1 cellular context compared by ENCODE assay signal in the genomic region with DNA sequence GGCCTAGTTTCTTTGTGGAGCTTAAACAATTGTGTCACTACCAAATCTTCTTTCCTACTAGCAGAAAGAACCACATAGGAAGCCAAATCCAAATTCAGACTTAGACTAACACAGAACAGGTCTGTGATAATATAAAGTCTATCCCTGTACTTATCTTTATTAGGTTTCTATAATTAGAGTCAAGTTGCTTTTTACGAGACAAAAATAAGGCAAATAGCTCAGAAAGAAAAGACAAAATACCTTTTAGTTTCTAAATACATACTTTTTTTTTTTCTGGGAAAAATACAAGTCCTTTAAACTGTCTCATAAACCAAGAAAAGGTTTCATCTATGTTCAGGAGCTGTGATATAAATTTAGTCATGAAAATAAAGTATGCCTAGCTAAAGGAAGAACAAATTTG.
TF ChIP-seq lines count a peak whose summit lies in the region.

No MANE protein-coding gene starts in this region.

TF ChIP-seq in GM23338, 12 proteins besides CTCF, POLR2A, EP300 and RAD21 (continued from another document):
- TF ChIP-seq, protein P1, sequence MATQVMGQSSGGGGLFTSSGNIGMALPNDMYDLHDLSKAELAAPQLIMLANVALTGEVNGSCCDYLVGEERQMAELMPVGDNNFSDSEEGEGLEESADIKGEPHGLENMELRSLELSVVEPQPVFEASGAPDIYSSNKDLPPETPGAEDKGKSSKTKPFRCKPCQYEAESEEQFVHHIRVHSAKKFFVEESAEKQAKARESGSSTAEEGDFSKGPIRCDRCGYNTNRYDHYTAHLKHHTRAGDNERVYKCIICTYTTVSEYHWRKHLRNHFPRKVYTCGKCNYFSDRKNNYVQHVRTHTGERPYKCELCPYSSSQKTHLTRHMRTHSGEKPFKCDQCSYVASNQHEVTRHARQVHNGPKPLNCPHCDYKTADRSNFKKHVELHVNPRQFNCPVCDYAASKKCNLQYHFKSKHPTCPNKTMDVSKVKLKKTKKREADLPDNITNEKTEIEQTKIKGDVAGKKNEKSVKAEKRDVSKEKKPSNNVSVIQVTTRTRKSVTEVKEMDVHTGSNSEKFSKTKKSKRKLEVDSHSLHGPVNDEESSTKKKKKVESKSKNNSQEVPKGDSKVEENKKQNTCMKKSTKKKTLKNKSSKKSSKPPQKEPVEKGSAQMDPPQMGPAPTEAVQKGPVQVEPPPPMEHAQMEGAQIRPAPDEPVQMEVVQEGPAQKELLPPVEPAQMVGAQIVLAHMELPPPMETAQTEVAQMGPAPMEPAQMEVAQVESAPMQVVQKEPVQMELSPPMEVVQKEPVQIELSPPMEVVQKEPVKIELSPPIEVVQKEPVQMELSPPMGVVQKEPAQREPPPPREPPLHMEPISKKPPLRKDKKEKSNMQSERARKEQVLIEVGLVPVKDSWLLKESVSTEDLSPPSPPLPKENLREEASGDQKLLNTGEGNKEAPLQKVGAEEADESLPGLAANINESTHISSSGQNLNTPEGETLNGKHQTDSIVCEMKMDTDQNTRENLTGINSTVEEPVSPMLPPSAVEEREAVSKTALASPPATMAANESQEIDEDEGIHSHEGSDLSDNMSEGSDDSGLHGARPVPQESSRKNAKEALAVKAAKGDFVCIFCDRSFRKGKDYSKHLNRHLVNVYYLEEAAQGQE (IDR thresholded peaks at IDR 0.05; ENCODE audit: unreplicated experiment), result no peak
- no peak for TF ChIP-seq NANOG (IDR thresholded peaks at IDR 0.05; ENCODE audit: borderline replicate concordance)
- TF ChIP-seq EZH2phosphoT487 (IDR thresholded peaks at IDR 0.05; ENCODE audit: unreplicated experiment), result no peak
- TF ChIP-seq, protein P2, sequence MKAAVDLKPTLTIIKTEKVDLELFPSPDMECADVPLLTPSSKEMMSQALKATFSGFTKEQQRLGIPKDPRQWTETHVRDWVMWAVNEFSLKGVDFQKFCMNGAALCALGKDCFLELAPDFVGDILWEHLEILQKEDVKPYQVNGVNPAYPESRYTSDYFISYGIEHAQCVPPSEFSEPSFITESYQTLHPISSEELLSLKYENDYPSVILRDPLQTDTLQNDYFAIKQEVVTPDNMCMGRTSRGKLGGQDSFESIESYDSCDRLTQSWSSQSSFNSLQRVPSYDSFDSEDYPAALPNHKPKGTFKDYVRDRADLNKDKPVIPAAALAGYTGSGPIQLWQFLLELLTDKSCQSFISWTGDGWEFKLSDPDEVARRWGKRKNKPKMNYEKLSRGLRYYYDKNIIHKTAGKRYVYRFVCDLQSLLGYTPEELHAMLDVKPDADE (IDR thresholded peaks at IDR 0.05), result no peak
- TF ChIP-seq STAT1 (IDR thresholded peaks at IDR 0.05; ENCODE audit: unreplicated experiment), result no peak
- no peak for TF ChIP-seq ZNF331 (CRISPR knock-in tag; IDR thresholded peaks at IDR 0.05; ENCODE audit: low read depth)
- no peak for TF ChIP-seq JUNB (IDR thresholded peaks at IDR 0.05; ENCODE audit: unreplicated experiment)
